In genomic region chr20:53942973-53943372, GRCh38 we compare ENCODE assay signal across 1 cellular context.
TF ChIP-seq lines count a peak whose summit lies in the region.

No MANE protein-coding gene starts in this region.

TF ChIP-seq in HepG2, 621 proteins besides CTCF, POLR2A, EP300 and RAD21 (continued from another document and continues in another):
- TF ChIP-seq FOXP4 (CRISPR knock-in tag; IDR thresholded peaks at IDR 0.05) = no peak
- TF ChIP-seq ARID2 (CRISPR knock-in tag; IDR thresholded peaks at IDR 0.05; ENCODE audit: borderline replicate concordance) = no peak
- no peak for TF ChIP-seq CENPT (CRISPR knock-in tag; IDR thresholded peaks at IDR 0.05; ENCODE audit: low read depth)
- TF ChIP-seq ZNF562 (CRISPR knock-in tag; IDR thresholded peaks at IDR 0.05; ENCODE audit: borderline replicate concordance) = no peak
- peak; percentile 42; the same call in 1 of the 2 replicates for TF ChIP-seq MED1 (CRISPR knock-in tag; IDR thresholded peaks at IDR 0.05)
- TF ChIP-seq NR2F2 (IDR thresholded peaks at IDR 0.05; ENCODE audit: borderline replicate concordance, low read depth) = 0 out of 2 replicates have a peak, but pooled peaks have one; percentile 41
- no peak for TF ChIP-seq ZNF646 (CRISPR knock-in tag; IDR thresholded peaks at IDR 0.05)
- no peak for TF ChIP-seq REST (IDR thresholded peaks at IDR 0.05; ENCODE audit: borderline replicate concordance in 1 of 2, low read depth in 1 of 2, low read length in 2 of 2)
- no peak for TF ChIP-seq MYPOP (CRISPR knock-in tag; IDR thresholded peaks at IDR 0.05)
- TF ChIP-seq ATF4 (CRISPR knock-in tag; IDR thresholded peaks at IDR 0.05) = 0 out of 4 replicates have a peak, but pooled peaks of 1 of the 2 experiments have one; percentile 45
- TF ChIP-seq HDAC2 (CRISPR knock-in tag; IDR thresholded peaks at IDR 0.05) = 0 out of 2 replicates have a peak, but pooled peaks have one; percentile 39
- TF ChIP-seq HOMEZ (CRISPR knock-in tag; IDR thresholded peaks at IDR 0.05; ENCODE audit: low read depth) = 0 out of 2 replicates have a peak, but pooled peaks have one; percentile 34
- no peak for TF ChIP-seq ZBTB21 (CRISPR knock-in tag; IDR thresholded peaks at IDR 0.05)
- TF ChIP-seq ZNF710 (CRISPR knock-in tag; IDR thresholded peaks at IDR 0.05; ENCODE audit: borderline replicate concordance) = 0 out of 2 replicates have a peak, but pooled peaks have one; percentile 71
- no peak for TF ChIP-seq ZNF775 (CRISPR knock-in tag; IDR thresholded peaks at IDR 0.05; ENCODE audit: borderline replicate concordance)
- no peak for TF ChIP-seq FOXJ3 (CRISPR knock-in tag; IDR thresholded peaks at IDR 0.05; ENCODE audit: borderline replicate concordance)
- TF ChIP-seq JUND (CRISPR knock-in tag; IDR thresholded peaks at IDR 0.05) = 0 out of 2 replicates have a peak, but pooled peaks have one; percentile 37
- no peak for TF ChIP-seq ZNF431 (CRISPR knock-in tag; IDR thresholded peaks at IDR 0.05; ENCODE audit: borderline replicate concordance, low read depth)
- no peak for TF ChIP-seq ZNF468 (CRISPR knock-in tag; IDR thresholded peaks at IDR 0.05)
- peak; percentile 65 for TF ChIP-seq ZMYM4 (CRISPR knock-in tag; IDR thresholded peaks at IDR 0.05)
- no peak for TF ChIP-seq ZFX (CRISPR knock-in tag; IDR thresholded peaks at IDR 0.05; ENCODE audit: low read depth)
- TF ChIP-seq CERS6 (CRISPR knock-in tag; IDR thresholded peaks at IDR 0.05) = no peak
- no peak for TF ChIP-seq PLRG1 (conservative IDR thresholded peaks at IDR 0.05)
- no peak for TF ChIP-seq ZNF572 (CRISPR knock-in tag; IDR thresholded peaks at IDR 0.05)
- no peak for TF ChIP-seq MTERF4 (CRISPR knock-in tag; IDR thresholded peaks at IDR 0.05)
- TF ChIP-seq EZH2 (conservative IDR thresholded peaks at IDR 0.05; ENCODE audit: low read depth, low read length) = no peak
- TF ChIP-seq ZNF350 (CRISPR knock-in tag; IDR thresholded peaks at IDR 0.05; ENCODE audit: borderline replicate concordance, low read depth) = peak; percentile 32; the same call in 1 of the 2 replicates
- peak; percentile 67; the same call in 1 of the 2 replicates for TF ChIP-seq POGZ (CRISPR knock-in tag; IDR thresholded peaks at IDR 0.05)
- TF ChIP-seq FOSL2 (CRISPR knock-in tag; IDR thresholded peaks at IDR 0.05) = peak; percentile 53
- TF ChIP-seq HNRNPL (IDR thresholded peaks at IDR 0.05; ENCODE audit: low read depth, low read length) = no peak
